Comparison of ENCODE assay signal across 1 cellular context in genomic region chr10:11140963-11141362, GRCh38.
TF ChIP-seq lines count a peak whose summit lies in the region.

No MANE protein-coding gene starts in this region.

TF ChIP-seq in HEK293, 187 proteins besides CTCF, POLR2A, EP300 and RAD21 (continued from another document):
- TF ChIP-seq ZNF398 (tag by site-specific recombination; IDR thresholded peaks at IDR 0.05): no peak
- TF ChIP-seq REPIN1 (tag by site-specific recombination; IDR thresholded peaks at IDR 0.05; ENCODE audit: low read depth): no peak
- no peak for TF ChIP-seq ZNF132 (tag by site-specific recombination; IDR thresholded peaks at IDR 0.05; ENCODE audit: borderline replicate concordance)
- no peak for TF ChIP-seq ZNF624 (tag by site-specific recombination; IDR thresholded peaks at IDR 0.05)
- TF ChIP-seq ZNF791 (tag by site-specific recombination; IDR thresholded peaks at IDR 0.05): no peak
- no peak for TF ChIP-seq ZNF629 (tag by site-specific recombination; IDR thresholded peaks at IDR 0.05)
- no peak for TF ChIP-seq WT1 (tag by site-specific recombination; IDR thresholded peaks at IDR 0.05)
- TF ChIP-seq SP7 (tag by site-specific recombination; IDR thresholded peaks at IDR 0.05): no peak
